ENCODE assay signal across 20 cellular contexts in the genomic region with DNA sequence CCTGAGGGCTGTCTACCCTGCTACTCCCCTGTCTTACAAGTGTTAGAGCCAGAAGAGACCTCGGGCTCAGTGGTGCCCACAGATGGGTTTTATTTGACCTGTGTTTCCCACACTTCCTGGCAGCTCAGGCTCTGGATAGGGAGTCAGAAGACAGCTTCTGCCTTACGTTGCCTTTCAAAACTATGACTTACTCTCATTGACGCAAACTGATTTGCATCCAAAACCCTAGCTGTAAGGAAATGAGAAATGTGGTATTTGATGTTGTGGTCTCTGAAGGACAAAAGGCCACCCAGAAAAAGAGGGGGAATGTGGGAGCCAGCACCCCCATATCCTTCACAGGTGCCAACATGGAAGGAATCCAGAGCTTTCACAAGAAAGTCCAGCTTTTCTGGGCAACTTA.
DNase-seq lines count a peak whose midpoint lies in the region; ATAC-seq, FAIRE-seq and TF ChIP-seq lines count a peak whose summit lies in the region.
"Had no signal": no experiment of that assay in that cellular context is flagged by ENCODE, and none has a peak within 500 bp of the region (broad histone marks: within the 10 kb centered on the region; RNA-seq: fewer than 3 reads in every experiment).

No MANE protein-coding gene starts in this region.

- no peak overlapping the region for H3K23ac ChIP-seq in H1 (ENCODE audit: insufficient read length)

- no peaks in the 10 kb centered on the region for H3K23me2 ChIP-seq in H1 (ENCODE audit: low read depth, low read length)

- 0 out of 2 replicates have a peak overlapping the region, but pooled peaks have one; percentile 16 for H2BK15ac ChIP-seq in H1 (ENCODE audit: low read length)

- H3K14ac ChIP-seq in H1 (ENCODE audit: insufficient read length) = no peak overlapping the region

- CTCF ChIA-PET in H1 (lab: Charles Lee; ENCODE audit: partially characterized antibody) (interaction anchor here (0.6 to 5.5 kb wide), 34 partner anchors 10 to 481 kb away, joined by 3 to 53 read pairs (median 4); no protein-coding TSS in a partner anchor), T-cell (lab: Charles Lee) (no interaction called here)

- H3K27me3 Mint-ChIP-seq in T-cell (peaks cover 14 to 21% of the 10 kb centered on the region in 2 donors), nephron progenitor cell (ENCODE audit: low read depth, poor library complexity) (peaks cover 5% of the 10 kb centered on the region)

- H3K4ac ChIP-seq in H1 (replicated peaks; ENCODE audit: insufficient read length, low read depth, low read length) = no peak overlapping the region

- in situ Hi-C loops in GM13976 (cut with MboI; ENCODE audit: low sequenced_read_pairs, unreplicated experiment) = no loop called here

- ATAC-seq in HG02885 (IDR thresholded peaks at IDR 0.05; ENCODE audit: poor library complexity, unreplicated experiment) = peak; percentile 71
- ATAC-seq in T-cell (replicated peaks in 1 of 4) = no peak

- H2BK20ac ChIP-seq in H1 (ENCODE audit: low read length) = no peak overlapping the region

- DNase-seq in GM13976 (ENCODE audit: low spot score) (peak; percentile 48), GM20000 (ENCODE audit: low spot score) (peak; percentile 21), H1 (ENCODE audit: low read depth in 1 of 2, low spot score in 2 of 2) (no peak), T-cell (no peak), nephron progenitor cell (no peak), C1 segment of cervical spinal cord (lab: John Stamatoyannopoulos, UW) (no peak)
- DNase-seq: CD8-positive, alpha-beta memory T cell; HCEC 1CT; NCI-H1092 treated with DMSO at 0.1 percent for 48 hours; NCI-H146; NCI-H2081 treated with DMSO at 0.1 percent for 48 hours; NCI-H748 treated with DMSO at 0.1 percent for 48 hours; OCI-M1; SHP77; SK-N-SH; T-helper 9 cell had no signal

- TF ChIP-seq CTCF in GM13976 (IDR thresholded peaks at IDR 0.05; ENCODE audit: borderline replicate concordance, control extremely low read depth, extremely low read depth, insufficient read depth, missing control alignments) (no peak), GM20000 (IDR thresholded peaks at IDR 0.05; ENCODE audit: extremely low read depth, missing control alignments) (no peak), H1 (IDR thresholded peaks at IDR 0.05; ENCODE audit: control extremely low read depth in 1 of 3, insufficient read depth in 1 of 3, low read depth in 1 of 3, low read length in 3 of 3) (no peak), nephron progenitor cell (IDR thresholded peaks at IDR 0.05) (no peak)

- no peak overlapping the region for H3K4me3 ChIP-seq in H1 (ENCODE audit: extremely low read depth in 1 of 4, insufficient read depth in 2 of 4, low read depth in 3 of 4, low read length in 4 of 4)
- H3K4me3 ChIP-seq: BLaER1 had no signal

- no peak overlapping the region for H4K8ac ChIP-seq in H1 (ENCODE audit: extremely low read depth, insufficient read depth, low read length)

- H2BK12ac ChIP-seq in H1 (ENCODE audit: low read depth, low read length) = no peak overlapping the region

- H3K4me2 ChIP-seq in H1 (ENCODE audit: insufficient read depth in 1 of 2, low read depth in 2 of 2, low read length in 2 of 2) = no peak overlapping the region
- H3K4me2 ChIP-seq: BLaER1, SK-N-SH had no signal

- H3K9me3 ChIP-seq in H1 (ENCODE audit: insufficient read depth in 2 of 2, low read depth in 1 of 2, low read length in 1 of 2) = no peaks in the 10 kb centered on the region
- H3K9me3 ChIP-seq: BLaER1, SK-N-SH had no signal

- H3K4me3 Mint-ChIP-seq in T-cell = no peak overlapping the region
- no peak overlapping the region for H3K4me3 Mint-ChIP-seq in nephron progenitor cell
- H3K4me3 Mint-ChIP-seq: CD8-positive, alpha-beta memory T cell had no signal

- no peak overlapping the region for H4K91ac ChIP-seq in H1 (replicated peaks; ENCODE audit: insufficient read length, low read length)

- no peak for TF ChIP-seq EP300 in H1 (IDR thresholded peaks at IDR 0.05; ENCODE audit: borderline replicate concordance in 1 of 2, low read depth in 2 of 2, low read length in 2 of 2)

- H3K4me1 Mint-ChIP-seq in T-cell (no peaks in the 10 kb centered on the region), nephron progenitor cell (peaks cover 4% of the 10 kb centered on the region)
- H3K4me1 Mint-ChIP-seq: CD8-positive, alpha-beta memory T cell had no signal

- peaks cover 0 to 15% (median 4%) of the 10 kb centered on the region in 4 experiments; a peak in 6 of 7 replicates for H3K4me1 ChIP-seq in H1 (replicated peaks in 1 of 4; ENCODE audit: control insufficient read depth in 3 of 4, insufficient read depth in 4 of 4, low read length in 3 of 4)
- H3K4me1 ChIP-seq: BLaER1 had no signal

- 90% methylated on average over 3 of the region's 3 CpGs; no CpG with 5 or more reads in 1 of the 2 experiments for WGBS in H1 (ENCODE audit: extremely low coverage in 1 of 2, insufficient coverage in 1 of 2, insufficient read length in 1 of 2, insufficient replicate concordance in 2 of 2, low coverage in 1 of 2, low lambda C conversion rate in 2 of 2, missing lambda C conversion rate in 1 of 2), 2 experiments

- no peaks in the 10 kb centered on the region for H3K36me3 Mint-ChIP-seq in T-cell
- H3K36me3 Mint-ChIP-seq in nephron progenitor cell (ENCODE audit: low read depth) = no peaks in the 10 kb centered on the region
- H3K36me3 Mint-ChIP-seq: CD8-positive, alpha-beta memory T cell had no signal

- no peaks in the 10 kb centered on the region for H3K36me3 ChIP-seq in H1 (ENCODE audit: control insufficient read depth in 2 of 4, insufficient read depth in 4 of 4, low read length in 3 of 4)
- H3K36me3 ChIP-seq: BLaER1 had no signal

- no peak overlapping the region for H3K18ac ChIP-seq in H1 (ENCODE audit: extremely low read depth, low read length)

- no peak overlapping the region for H3K27ac ChIP-seq in H1 (ENCODE audit: low read depth, low read length)
- H3K27ac ChIP-seq: BLaER1 had no signal

- no peak overlapping the region for H3K9ac ChIP-seq in H1 (replicated peaks in 1 of 4; ENCODE audit: extremely low read depth in 1 of 4, low read depth in 3 of 4, low read length in 3 of 4)
- H3K9ac ChIP-seq: BLaER1, SK-N-SH had no signal

- H3K9me3 Mint-ChIP-seq in T-cell = no peaks in the 10 kb centered on the region
- no peaks in the 10 kb centered on the region for H3K9me3 Mint-ChIP-seq in nephron progenitor cell

- no peaks in the 10 kb centered on the region for H3K79me2 ChIP-seq in H1 (ENCODE audit: control insufficient read depth in 1 of 2, insufficient read depth in 2 of 2, low read length in 2 of 2)

- H2BK120ac ChIP-seq in H1 (replicated peaks; ENCODE audit: low read depth, low read length) = no peak overlapping the region

- TF ChIP-seq POLR2A in H1 (IDR thresholded peaks at IDR 0.05; ENCODE audit: control extremely low read depth in 1 of 2, low read depth in 2 of 2, low read length in 2 of 2) = no peak

- no peak overlapping the region for H3K56ac ChIP-seq in H1 (replicated peaks; ENCODE audit: insufficient read length, low read depth, low read length)

- H3K27ac Mint-ChIP-seq in T-cell (no peak overlapping the region), nephron progenitor cell (no peak overlapping the region)
- H3K27ac Mint-ChIP-seq: CD8-positive, alpha-beta memory T cell had no signal

- H4K20me1 ChIP-seq in H1 (replicated peaks in 1 of 2; ENCODE audit: control insufficient read depth in 1 of 2, insufficient read depth in 2 of 2, low read length in 2 of 2) = no peaks in the 10 kb centered on the region
- H4K20me1 ChIP-seq: BLaER1 had no signal

- no peak for TF ChIP-seq RAD21 in H1 (IDR thresholded peaks at IDR 0.05 in 1 of 2, conservative IDR thresholded peaks at IDR 0.05 in 1 of 2; ENCODE audit: low read depth in 2 of 2, low read length in 2 of 2)

- no peak overlapping the region for H2BK5ac ChIP-seq in H1 (ENCODE audit: low read depth, low read length)

- 0 out of 2 replicates have a peak overlapping the region, but pooled peaks have one; percentile 9 for H2AFZ ChIP-seq in H1 (ENCODE audit: low read length)

- peaks cover 0 to 2% (median 0%) of the 10 kb centered on the region in 4 experiments; a peak in 1 of 7 replicates for H3K27me3 ChIP-seq in H1 (replicated peaks in 1 of 4; ENCODE audit: control insufficient read depth in 3 of 4, extremely low read depth in 1 of 4, insufficient read depth in 3 of 4, low read length in 3 of 4)
- H3K27me3 ChIP-seq: BLaER1 had no signal

- H3K79me1 ChIP-seq in H1 (ENCODE audit: low read depth, low read length) = no peaks in the 10 kb centered on the region

- no peak for FAIRE-seq in H1 (lab: Jason Lieb, UNC)
- FAIRE-seq: D721Med, GM18507 had no signal

- H2AK5ac ChIP-seq in H1 (ENCODE audit: low read depth, low read length) = no peak overlapping the region

- H4K5ac ChIP-seq in H1 (ENCODE audit: insufficient read length, low read depth, low read length) = no peak overlapping the region

- POLR2A ChIA-PET in H1 (lab: Charles Lee; ENCODE audit: partially characterized antibody) = no interaction called here
- POLR2A ChIA-PET in T-cell (lab: Charles Lee) = no interaction called here

TF ChIP-seq in H1, 55 proteins besides CTCF, POLR2A, EP300 and RAD21 (continues in another document):
- no peak for TF ChIP-seq EGR1 (IDR thresholded peaks at IDR 0.05; ENCODE audit: borderline replicate concordance, low read depth, low read length)
- TF ChIP-seq SAP30 (IDR thresholded peaks at IDR 0.05; ENCODE audit: insufficient read depth, insufficient replicate concordance, low read length) = no peak
- no peak for TF ChIP-seq MAFK (IDR thresholded peaks at IDR 0.05; ENCODE audit: low read depth, low read length)
- TF ChIP-seq ASH2L (IDR thresholded peaks at IDR 0.05; ENCODE audit: low read length) = no peak
- no peak for TF ChIP-seq RBBP5 (IDR thresholded peaks at IDR 0.05; ENCODE audit: borderline replicate concordance, low read depth, low read length)
- no peak for TF ChIP-seq BCL11A (IDR thresholded peaks at IDR 0.05; ENCODE audit: low read depth in 2 of 2, low read length in 2 of 2)
- no peak for TF ChIP-seq CTBP2 (IDR thresholded peaks at IDR 0.05; ENCODE audit: borderline replicate concordance, insufficient read depth, insufficient read length, low read length)
- TF ChIP-seq RFX5 (IDR thresholded peaks at IDR 0.05; ENCODE audit: borderline replicate concordance, low read depth, low read length) = no peak
- no peak for TF ChIP-seq CHD1 (IDR thresholded peaks at IDR 0.05; ENCODE audit: low read depth, low read length)
- TF ChIP-seq JUN (IDR thresholded peaks at IDR 0.05; ENCODE audit: low read depth, low read length) = no peak
- TF ChIP-seq, protein P1, sequence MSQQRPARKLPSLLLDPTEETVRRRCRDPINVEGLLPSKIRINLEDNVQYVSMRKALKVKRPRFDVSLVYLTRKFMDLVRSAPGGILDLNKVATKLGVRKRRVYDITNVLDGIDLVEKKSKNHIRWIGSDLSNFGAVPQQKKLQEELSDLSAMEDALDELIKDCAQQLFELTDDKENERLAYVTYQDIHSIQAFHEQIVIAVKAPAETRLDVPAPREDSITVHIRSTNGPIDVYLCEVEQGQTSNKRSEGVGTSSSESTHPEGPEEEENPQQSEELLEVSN (IDR thresholded peaks at IDR 0.05) = no peak
- TF ChIP-seq EZH2 (IDR thresholded peaks at IDR 0.05; ENCODE audit: low read depth, low read length, severe bottlenecking) = no peak
- no peak for TF ChIP-seq RXRA (IDR thresholded peaks at IDR 0.05; ENCODE audit: insufficient read depth, low read depth, low read length)

Comparison
In these comparisons a context has a peak if more than half of its experiments do, and no peak if none do; other contexts are left out.
1. DNase-seq: peak in GM13976 (single experiment) and GM20000 (single experiment); none in H1 (0 of 2), T-cell (0 of 34), nephron progenitor cell (single experiment) and C1 segment of cervical spinal cord (0 of 14).